Comparison of ENCODE assay signal across 18 cellular contexts in genomic region chr1:175887521-175887920, GRCh38.
DNase-seq lines count a peak whose midpoint lies in the region; ATAC-seq, FAIRE-seq and TF ChIP-seq lines count a peak whose summit lies in the region.
"Had no signal": no experiment of that assay in that cellular context is flagged by ENCODE, and none has a peak within 500 bp of the region (broad histone marks: within the 10 kb centered on the region; RNA-seq: fewer than 3 reads in every experiment).

No MANE protein-coding gene starts in this region.

- TF ChIP-seq CTCF in activated CD8-positive, alpha-beta T cell treated with anti-CD3 and anti-CD28 coated beads for 36 hours (IDR thresholded peaks at IDR 0.05), result no peak
- TF ChIP-seq CTCF in WTC11 (IDR thresholded peaks at IDR 0.05), result no peak
- no peak for TF ChIP-seq CTCF in testis (IDR thresholded peaks at IDR 0.05)

- no peak overlapping the region for H3K27ac ChIP-seq in testis
- H3K27ac ChIP-seq: BLaER1 treated with 17β-estradiol and CSF1 and Interleukin-3, amounts not matched to agents 10 nM and 100 nM; brain microvascular endothelial cell; ovary; transverse colon had no signal

- no peak for FAIRE-seq in GM12892 (lab: Jason Lieb, UNC)
- no peak for FAIRE-seq in RCC 7860 (lab: Jason Lieb, UNC)
- FAIRE-seq: GM19239 had no signal

- H3K27me3 ChIP-seq in testis, result no peaks in the 10 kb centered on the region
- H3K27me3 ChIP-seq: BLaER1 treated with 17β-estradiol and CSF1 and Interleukin-3, amounts not matched to agents 10 nM and 100 nM; brain microvascular endothelial cell; ovary; transverse colon had no signal

- H3K4me1 Mint-ChIP-seq in activated CD8-positive, alpha-beta T cell treated with anti-CD3 and anti-CD28 coated beads, Interleukin-2, amount 10 ng/mL, durations not matched to agents 7 days and 5 days (ENCODE audit: low read depth), result no peaks in the 10 kb centered on the region
- no peaks in the 10 kb centered on the region for H3K4me1 Mint-ChIP-seq in activated CD8-positive, alpha-beta T cell treated with anti-CD3 and anti-CD28 coated beads for 36 hours (ENCODE audit: low read depth)
- H3K4me1 Mint-ChIP-seq in WTC11, result peaks cover 15% of the 10 kb centered on the region

- H3K36me3 ChIP-seq in testis (ENCODE audit: low read depth, missing control alignments), result no peaks in the 10 kb centered on the region
- H3K36me3 ChIP-seq: BLaER1 treated with 17β-estradiol and CSF1 and Interleukin-3, amounts not matched to agents 10 nM and 100 nM; brain microvascular endothelial cell; ovary; transverse colon had no signal

- H3K4me1 ChIP-seq in testis, result no peaks in the 10 kb centered on the region
- H3K4me1 ChIP-seq: transverse colon had no signal

- no peaks in the 10 kb centered on the region for H3K9me3 Mint-ChIP-seq in activated CD8-positive, alpha-beta T cell treated with anti-CD3 and anti-CD28 coated beads, Interleukin-2, amount 10 ng/mL, durations not matched to agents 7 days and 5 days (ENCODE audit: insufficient read depth)
- no peaks in the 10 kb centered on the region for H3K9me3 Mint-ChIP-seq in activated CD8-positive, alpha-beta T cell treated with anti-CD3 and anti-CD28 coated beads for 36 hours
- no peaks in the 10 kb centered on the region for H3K9me3 Mint-ChIP-seq in WTC11
- H3K9me3 Mint-ChIP-seq: activated naive CD4-positive, alpha-beta T cell treated with anti-CD3 and anti-CD28 coated beads for 36 hours had no signal

- no peak for DNase-seq in activated CD8-positive, alpha-beta T cell treated with anti-CD3 and anti-CD28 coated beads, Interleukin-2, amount 10 ng/mL, durations not matched to agents 7 days and 5 days
- no peak for DNase-seq in activated CD8-positive, alpha-beta T cell treated with anti-CD3 and anti-CD28 coated beads for 36 hours
- DNase-seq in WTC11 (ENCODE audit: low spot score) (peak; percentile 46), iPS-NIHi11 (ENCODE audit: low spot score) (peak; percentile 58), testis (peak; percentile 15), GM12892 (ENCODE audit: insufficient read length) (no peak), RCC 7860 (ENCODE audit: low spot score) (no peak)
- DNase-seq: activated CD4-positive, alpha-beta T cell treated with anti-CD3 and anti-CD28 coated beads for 4 hours; SIG-M5; stimulated activated CD4-positive, alpha-beta T cell treated with anti-CD3 and anti-CD28 coated beads, Interleukin-4, amount 100 ng/mL, for 24 hours; T-helper 9 cell had no signal

- ATAC-seq in activated CD8-positive, alpha-beta T cell treated with anti-CD3 and anti-CD28 coated beads, Interleukin-2, amount 10 ng/mL, durations not matched to agents 7 days and 5 days, result peak; percentile 30
- no peak for ATAC-seq in activated CD8-positive, alpha-beta T cell treated with anti-CD3 and anti-CD28 coated beads for 36 hours
- ATAC-seq in WTC11 (peak; percentile 55), HG02759 (IDR thresholded peaks at IDR 0.05; ENCODE audit: unreplicated experiment) (no peak)

- CTCF ChIA-PET in activated CD8-positive, alpha-beta T cell treated with anti-CD3 and anti-CD28 coated beads, Interleukin-2, amount 10 ng/mL, durations not matched to agents 7 days and 5 days (lab: Charles Lee), result no interaction called here
- CTCF ChIA-PET in activated CD8-positive, alpha-beta T cell treated with anti-CD3 and anti-CD28 coated beads for 36 hours (lab: Charles Lee), result no interaction called here
- CTCF ChIA-PET in WTC11 (lab: Charles Lee), result interaction anchor here (0.6 to 2.3 kb wide), 21 partner anchors 11 to 514 kb away, joined by 3 to 35 read pairs (median 4); partner anchors contain the start of gene TNR

- H3K27ac Mint-ChIP-seq in activated CD8-positive, alpha-beta T cell treated with anti-CD3 and anti-CD28 coated beads, Interleukin-2, amount 10 ng/mL, durations not matched to agents 7 days and 5 days, result no peak overlapping the region
- no peak overlapping the region for H3K27ac Mint-ChIP-seq in activated CD8-positive, alpha-beta T cell treated with anti-CD3 and anti-CD28 coated beads for 36 hours
- H3K27ac Mint-ChIP-seq in WTC11, result no peak overlapping the region
- H3K27ac Mint-ChIP-seq: activated naive CD4-positive, alpha-beta T cell treated with anti-CD3 and anti-CD28 coated beads for 36 hours had no signal

- WGBS in testis, 2 donors, result 48 to 57% methylated on average over 19 to 20 of the region's 20 CpGs

- H3K9me3 ChIP-seq in testis, result no peaks in the 10 kb centered on the region
- H3K9me3 ChIP-seq: ovary, transverse colon had no signal

- peak overlapping the region; percentile 13 to 31 for H3K4me3 ChIP-seq in testis
- H3K4me3 ChIP-seq: BLaER1 treated with 17β-estradiol and CSF1 and Interleukin-3, amounts not matched to agents 10 nM and 100 nM; ovary; transverse colon had no signal

- POLR2A ChIA-PET in activated CD8-positive, alpha-beta T cell treated with anti-CD3 and anti-CD28 coated beads, Interleukin-2, amount 10 ng/mL, durations not matched to agents 7 days and 5 days (lab: Charles Lee), result no interaction called here
- POLR2A ChIA-PET in activated CD8-positive, alpha-beta T cell treated with anti-CD3 and anti-CD28 coated beads for 36 hours (lab: Charles Lee), result no interaction called here
- POLR2A ChIA-PET in WTC11 (lab: Charles Lee), result no interaction called here

- no peak overlapping the region for H3K4me3 Mint-ChIP-seq in activated CD8-positive, alpha-beta T cell treated with anti-CD3 and anti-CD28 coated beads, Interleukin-2, amount 10 ng/mL, durations not matched to agents 7 days and 5 days
- H3K4me3 Mint-ChIP-seq in activated CD8-positive, alpha-beta T cell treated with anti-CD3 and anti-CD28 coated beads for 36 hours, result no peak overlapping the region
- peak overlapping the region; percentile 58 for H3K4me3 Mint-ChIP-seq in WTC11
- H3K4me3 Mint-ChIP-seq: activated naive CD4-positive, alpha-beta T cell treated with anti-CD3 and anti-CD28 coated beads for 36 hours had no signal

- intact Hi-C loops in activated CD8-positive, alpha-beta T cell treated with anti-CD3 and anti-CD28 coated beads for 36 hours (cut with micrococcal nuclease), result no loop called here
- intact Hi-C loops in testis (cut with DNase I; ENCODE audit: low total_unique reads), result no loop called here

- H3K27me3 Mint-ChIP-seq in activated CD8-positive, alpha-beta T cell treated with anti-CD3 and anti-CD28 coated beads, Interleukin-2, amount 10 ng/mL, durations not matched to agents 7 days and 5 days (ENCODE audit: low read depth), result no peaks in the 10 kb centered on the region
- no peaks in the 10 kb centered on the region for H3K27me3 Mint-ChIP-seq in activated CD8-positive, alpha-beta T cell treated with anti-CD3 and anti-CD28 coated beads for 36 hours
- peaks cover 92% of the 10 kb centered on the region for H3K27me3 Mint-ChIP-seq in WTC11 (ENCODE audit: low read depth)

- H3K36me3 Mint-ChIP-seq in activated CD8-positive, alpha-beta T cell treated with anti-CD3 and anti-CD28 coated beads, Interleukin-2, amount 10 ng/mL, durations not matched to agents 7 days and 5 days (ENCODE audit: low read depth), result no peaks in the 10 kb centered on the region
- H3K36me3 Mint-ChIP-seq in activated CD8-positive, alpha-beta T cell treated with anti-CD3 and anti-CD28 coated beads for 36 hours (ENCODE audit: low read depth), result no peaks in the 10 kb centered on the region
- H3K36me3 Mint-ChIP-seq in WTC11, result no peaks in the 10 kb centered on the region

- TF ChIP-seq POLR2A in testis (IDR thresholded peaks at IDR 0.05) (no peak), GM12892 (IDR thresholded peaks at IDR 0.05; ENCODE audit: low read depth, low read length) (no peak)

TF ChIP-seq in WTC11, 78 proteins besides CTCF, POLR2A, EP300 and RAD21 (continues in another document):
- TF ChIP-seq ZNF416 (CRISPR knock-in tag; IDR thresholded peaks at IDR 0.05) (no peak), EMX1 (CRISPR knock-in tag; IDR thresholded peaks at IDR 0.05) (no peak), ZNF671 (CRISPR knock-in tag; IDR thresholded peaks at IDR 0.05) (no peak), ZBTB21 (CRISPR knock-in tag; IDR thresholded peaks at IDR 0.05; ENCODE audit: borderline replicate concordance) (0 out of 2 replicates have a peak, but pooled peaks have one; percentile 66), SMAD3 (CRISPR knock-in tag; IDR thresholded peaks at IDR 0.05; ENCODE audit: borderline replicate concordance) (no peak), ESRRA (CRISPR knock-in tag; IDR thresholded peaks at IDR 0.05; ENCODE audit: borderline replicate concordance) (no peak), NR1H2 (CRISPR knock-in tag; IDR thresholded peaks at IDR 0.05) (no peak), ERG (CRISPR knock-in tag; IDR thresholded peaks at IDR 0.05) (no peak), FOXK1 (CRISPR knock-in tag; IDR thresholded peaks at IDR 0.05) (no peak), MAX (CRISPR knock-in tag; IDR thresholded peaks at IDR 0.05) (0 out of 2 replicates have a peak, but pooled peaks have one; percentile 47), NFE2L1 (CRISPR knock-in tag; IDR thresholded peaks at IDR 0.05) (0 out of 2 replicates have a peak, but pooled peaks have one; percentile 29), RELA (CRISPR knock-in tag; IDR thresholded peaks at IDR 0.05; ENCODE audit: borderline replicate concordance) (no peak), PRRX2 (CRISPR knock-in tag; IDR thresholded peaks at IDR 0.05) (no peak), E2F4 (CRISPR knock-in tag; IDR thresholded peaks at IDR 0.05; ENCODE audit: borderline replicate concordance, low read depth) (no peak), ATF1 (CRISPR knock-in tag; IDR thresholded peaks at IDR 0.05) (no peak)

Comparison
In these comparisons a context has a peak if more than half of its experiments do, and no peak if none do; other contexts are left out.
1. ATAC-seq: peak in activated CD8-positive, alpha-beta T cell treated with anti-CD3 and anti-CD28 coated beads, Interleukin-2, amount 10 ng/mL, durations not matched to agents 7 days and 5 days (single experiment) and WTC11 (single experiment); none in activated CD8-positive, alpha-beta T cell treated with anti-CD3 and anti-CD28 coated beads for 36 hours (single experiment) and HG02759 (single experiment).
2. DNase-seq: peak in WTC11 (single experiment), iPS-NIHi11 (single experiment) and testis (single experiment); none in activated CD8-positive, alpha-beta T cell treated with anti-CD3 and anti-CD28 coated beads, Interleukin-2, amount 10 ng/mL, durations not matched to agents 7 days and 5 days (single experiment), activated CD8-positive, alpha-beta T cell treated with anti-CD3 and anti-CD28 coated beads for 36 hours (single experiment), GM12892 (single experiment) and RCC 7860 (single experiment).